Comparison of ENCODE assay signal across 12 cellular contexts in the genomic region with DNA sequence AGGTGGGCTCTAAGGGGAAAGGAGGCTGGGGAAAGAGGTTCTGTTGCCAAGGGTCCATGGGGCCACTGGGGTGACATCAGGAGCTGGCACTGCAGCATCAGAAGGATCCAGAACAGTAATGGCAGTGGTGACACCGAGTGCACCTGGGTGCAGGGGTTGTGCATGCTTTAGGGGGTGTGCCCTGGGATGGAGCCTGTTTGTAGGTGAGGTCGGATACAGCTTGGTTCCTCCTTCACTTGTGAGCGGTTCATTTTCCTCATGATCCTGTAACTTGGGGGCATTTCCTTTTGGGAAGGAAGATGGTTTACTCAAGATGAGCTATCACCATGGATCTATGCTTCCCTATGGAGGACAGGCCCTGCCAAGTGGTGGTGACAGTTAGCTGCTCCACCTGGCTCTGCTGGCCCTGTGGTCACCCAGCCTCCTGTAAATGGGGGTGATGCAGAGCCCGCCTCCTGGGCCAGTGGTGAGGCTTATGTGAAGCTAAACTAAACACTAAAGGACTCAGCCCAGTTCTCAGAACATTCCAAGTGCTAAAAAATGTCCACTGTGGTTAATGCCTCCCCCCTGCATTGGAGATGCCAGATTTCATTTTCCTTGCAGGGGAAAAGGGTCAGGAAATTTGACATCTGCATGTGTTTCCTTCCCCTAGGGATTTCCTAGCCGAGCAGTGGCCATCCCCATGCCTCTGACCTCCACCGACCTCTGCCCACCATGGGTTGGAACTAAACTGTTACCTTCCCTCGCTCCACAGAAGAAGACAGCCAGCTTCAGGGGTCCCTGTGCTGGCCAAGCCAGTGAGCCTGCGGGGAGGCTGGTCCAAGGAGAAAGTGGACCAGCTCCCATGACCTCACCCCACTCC. TPM values are rescaled to one million over a fixed set of nuclear protein-coding genes. Genes with fewer than 3 reads are reported as not detected.
DNase-seq lines count a peak whose midpoint lies in the region; ATAC-seq, FAIRE-seq and TF ChIP-seq lines count a peak whose summit lies in the region.
"Had no signal": no experiment of that assay in that cellular context is flagged by ENCODE, and none has a peak within 500 bp of the region (broad histone marks: within the 10 kb centered on the region; RNA-seq: fewer than 3 reads in every experiment).

No MANE protein-coding gene starts in this region.

- H3K9me3 ChIP-seq in lower lobe of right lung: no peaks in the 10 kb centered on the region

- no peak for FAIRE-seq in GM12891 (lab: Jason Lieb, UNC)
- FAIRE-seq: G401.6, keratinocyte had no signal

- ATAC-seq in GM21381 (IDR thresholded peaks at IDR 0.05; ENCODE audit: unreplicated experiment): peak; percentile 15
- peak; percentile 12 for ATAC-seq in HG03521 (IDR thresholded peaks at IDR 0.05; ENCODE audit: unreplicated experiment)
- ATAC-seq in lower lobe of right lung: peak; percentile 18 to 19
- ATAC-seq in sciatic nerve: no peak
- no peak for ATAC-seq in Right ventricle myocardium inferior

- H3K4me1 ChIP-seq in lower lobe of right lung: no peaks in the 10 kb centered on the region

- intact Hi-C loops in lower lobe of right lung (cut with DNase I) (no loop called here), sciatic nerve (cut with DNase I) (no loop called here), Right ventricle myocardium inferior (cut with DNase I) (loop anchor here (5.0 kb wide), 1 partner anchor 38 kb away; no protein-coding TSS in a partner anchor)

- no peak for TF ChIP-seq CTCF in lower lobe of right lung (IDR thresholded peaks at IDR 0.05)

- H3K27ac ChIP-seq in lower lobe of right lung: no peak overlapping the region
- H3K27ac ChIP-seq: SK-N-MC had no signal

- peak; percentile 81 for TF ChIP-seq POLR2A in GM12891 (IDR thresholded peaks at IDR 0.05; ENCODE audit: low read depth, low read length)

- no peak overlapping the region for H3K4me3 ChIP-seq in lower lobe of right lung
- H3K4me3 ChIP-seq: SK-N-MC had no signal

- H3K36me3 ChIP-seq in lower lobe of right lung: peaks cover 99% of the 10 kb centered on the region

- no peak for DNase-seq in GM12891 (ENCODE audit: insufficient read length, low spot score)
- peak; percentile 44 for DNase-seq in lower lobe of right lung
- no peak for DNase-seq in epidermal melanocyte (ENCODE audit: insufficient read length, low spot score)
- DNase-seq in stimulated activated CD4-positive, alpha-beta T cell treated with anti-CD3 and anti-CD28 coated beads, Interleukin-2, amount 100 ng/mL, for 48 hours: no peak
- no peak for DNase-seq in sciatic nerve (ENCODE audit: low spot score)
- DNase-seq in Right ventricle myocardium inferior (ENCODE audit: missing footprints): no peak
- DNase-seq: NCI-H2029 had no signal

- no peaks in the 10 kb centered on the region for H3K27me3 ChIP-seq in lower lobe of right lung (ENCODE audit: low read depth)

TF ChIP-seq in GM12891, 5 proteins besides CTCF, POLR2A, EP300 and RAD21:
- TF ChIP-seq POU2F2 (IDR thresholded peaks at IDR 0.05; ENCODE audit: low read depth, low read length): peak; percentile 97
- TF ChIP-seq TAF1 (IDR thresholded peaks at IDR 0.05; ENCODE audit: low read depth, low read length): peak; percentile 45; the same call in 1 of the 2 replicates
- TF ChIP-seq SPI1 (IDR thresholded peaks at IDR 0.05; ENCODE audit: low read depth, low read length): no peak
- peak; percentile 91 for TF ChIP-seq POLR2AphosphoS5 (IDR thresholded peaks at IDR 0.05; ENCODE audit: low read depth, low read length)
- TF ChIP-seq PAX5 (IDR thresholded peaks at IDR 0.05; ENCODE audit: insufficient read depth, low read length, severe bottlenecking): no peak
TF ChIP-seq in GM12891: peak in this region for 3.

RNA-seq across cellular contexts. Expression of gene CD74, which starts 13.3 kb away (rescaled TPM):
- polyA plus RNA-seq in GM12891 (2012; ENCODE audit: low read depth, missing spikeins): 7,750 TPM
- total RNA-seq in lower lobe of right lung (4,221 TPM), sciatic nerve (989 TPM), Right ventricle myocardium inferior (327 TPM)

RNA-seq across cellular contexts. Expression of gene TCOF1, which starts 41.9 kb away (rescaled TPM):
- polyA plus RNA-seq in GM12891 (2012; ENCODE audit: low read depth, missing spikeins): 22.5 TPM
- 27.1 TPM for total RNA-seq in lower lobe of right lung
- total RNA-seq in sciatic nerve: 30.0 TPM
- 17.8 TPM for total RNA-seq in Right ventricle myocardium inferior

RNA-seq across cellular contexts. Expression of gene RPS14, which starts 50.1 kb away (rescaled TPM):
- 5,398 TPM for polyA plus RNA-seq in GM12891 (2012; ENCODE audit: low read depth, missing spikeins)
- total RNA-seq in lower lobe of right lung (1,651 TPM), sciatic nerve (1,412 TPM), Right ventricle myocardium inferior (1,267 TPM)

Comparison
In these comparisons a context has a peak if more than half of its experiments do, and no peak if none do; other contexts are left out.
1. ATAC-seq: peak in GM21381 (single experiment), HG03521 (single experiment) and lower lobe of right lung (2 of 2); none in sciatic nerve (single experiment) and Right ventricle myocardium inferior (single experiment).